In genomic region chr5:179166171-179166885, GRCh38 we compare ENCODE assay signal across 11 cellular contexts.
DNase-seq lines count a peak whose midpoint lies in the region; ATAC-seq and TF ChIP-seq lines count a peak whose summit lies in the region.
"Had no signal": no experiment of that assay in that cellular context is flagged by ENCODE, and none has a peak within 500 bp of the region (broad histone marks: within the 10 kb centered on the region; RNA-seq: fewer than 3 reads in every experiment).

No MANE protein-coding gene starts in this region.

- intact Hi-C loops in CD14-positive monocyte (cut with micrococcal nuclease) (loop anchor here in 1 of 2 donors (5.0 kb wide), 1 partner anchor 326 kb away; no protein-coding TSS in a partner anchor), HCT116 (cut with micrococcal nuclease) (loop anchor here (5.0 kb wide), 1 partner anchor 501 kb away; no protein-coding TSS in a partner anchor), left cardiac atrium (cut with DNase I) (loop anchor here in 1 of 2 donors (2.0 kb wide), 1 partner anchor 328 kb away; no protein-coding TSS in a partner anchor), posterior vena cava (cut with DNase I) (loop anchor here (2.0 to 5.0 kb wide), 3 partner anchors 181 to 328 kb away; partner anchors contain the start of gene ADAMTS2 (in 1 of the 2)), PC-3 (cut with micrococcal nuclease) (loop anchor here (5.0 kb wide), 1 partner anchor 326 kb away; no protein-coding TSS in a partner anchor)

- H3K4me3 ChIP-seq in HCT116 (replicated peaks in 1 of 2; ENCODE audit: low read depth in 1 of 2, low read length in 2 of 2) (no peak overlapping the region), PC-3 (ENCODE audit: low read length) (no peak overlapping the region)
- H3K4me3 ChIP-seq: cardiac muscle cell had no signal

- peaks cover 3 to 23% (median 12%) of the 10 kb centered on the region in 7 donors for H3K9me3 Mint-ChIP-seq in CD14-positive monocyte
- H3K9me3 Mint-ChIP-seq: activated T-cell treated with anti-CD3 and anti-CD28 coated beads, Interleukin-2, amount 50 U/mL, for 24 hours had no signal

- H3K9me2 ChIP-seq in HCT116 (ENCODE audit: insufficient read depth) = no peaks in the 10 kb centered on the region
- H3K9me2 ChIP-seq in PC-3 (replicated peaks; ENCODE audit: low read length) = no peaks in the 10 kb centered on the region

- POLR2A ChIA-PET in HCT116 (lab: Charles Lee) (no interaction called here), PC-3 (lab: Charles Lee; ENCODE audit: unreplicated experiment) (interaction anchor here (0.6 kb wide), 1 partner anchor 52 kb away, joined by 6 read pairs; no protein-coding TSS in a partner anchor)

- H3K36me3 ChIP-seq in HCT116 (ENCODE audit: control insufficient read depth in 1 of 2, insufficient read depth in 2 of 2, low read length in 2 of 2) (no peaks in the 10 kb centered on the region), PC-3 (ENCODE audit: low read depth, low read length) (no peaks in the 10 kb centered on the region)
- H3K36me3 ChIP-seq: BE2C, cardiac muscle cell had no signal

- no peak overlapping the region for H3K27ac ChIP-seq in HCT116 (ENCODE audit: low read depth, low read length)
- H3K27ac ChIP-seq in PC-3 (ENCODE audit: low read length) = no peak overlapping the region
- H3K27ac ChIP-seq: cardiac muscle cell, KMS-11 had no signal

- H4K20me1 ChIP-seq in HCT116 (ENCODE audit: insufficient read depth) (no peaks in the 10 kb centered on the region), PC-3 (ENCODE audit: low read length) (no peaks in the 10 kb centered on the region)

- no peaks in the 10 kb centered on the region for H3K36me3 Mint-ChIP-seq in CD14-positive monocyte

- DNase-seq in CD14-positive monocyte (ENCODE audit: low spot score) = peak; percentile 36
- DNase-seq in HCT116 (ENCODE audit: low read depth, low spot score) = no peak
- DNase-seq in left cardiac atrium = peak; percentile 19
- DNase-seq in posterior vena cava (ENCODE audit: low spot score) = peak; percentile 62
- DNase-seq in NCI-H1436 (lab: John Stamatoyannopoulos, UW) = no peak
- no peak for DNase-seq in C1 segment of cervical spinal cord (lab: John Stamatoyannopoulos, UW)
- DNase-seq in PC-3 = no peak

- H3K9ac ChIP-seq in HCT116 (ENCODE audit: low read length) = no peak overlapping the region
- H3K9ac ChIP-seq in PC-3 (ENCODE audit: low read length) = no peak overlapping the region
- H3K9ac ChIP-seq: KMS-11 had no signal

- H3K27me3 Mint-ChIP-seq in CD14-positive monocyte (ENCODE audit: low read depth in 3 of 3) = peaks cover 10 to 20% (median 14%) of the 10 kb centered on the region in 3 donors

- H2AFZ ChIP-seq in HCT116 (ENCODE audit: low read depth, low read length, poor library complexity, severe bottlenecking) = no peak overlapping the region
- H2AFZ ChIP-seq in PC-3 (ENCODE audit: low read length) = no peak overlapping the region

- RAD21 ChIA-PET in HCT116 (lab: Charles Lee; ENCODE audit: low non-redundant PET in 1 of 2, low total read pairs in 2 of 2, uncharacterized antibody in 2 of 2, unreplicated experiment in 2 of 2) = interaction anchor here (0.9 to 1.4 kb wide), 2 partner anchors 327 kb away, joined by 3 to 4 read pairs; no protein-coding TSS in a partner anchor

- no peaks in the 10 kb centered on the region for H3K79me2 ChIP-seq in HCT116 (ENCODE audit: insufficient read depth, low read length)
- H3K79me2 ChIP-seq in PC-3 (ENCODE audit: low read length) = no peaks in the 10 kb centered on the region

- H3K4me3 Mint-ChIP-seq in CD14-positive monocyte = no peak overlapping the region

- ATAC-seq in HCT116 = peak; percentile 4; the same call in 1 of the 2 replicates
- no peak for ATAC-seq in left cardiac atrium
- no peak for ATAC-seq in PC-3

- peaks cover 7% of the 10 kb centered on the region for H3K4me1 Mint-ChIP-seq in CD14-positive monocyte

- no peaks in the 10 kb centered on the region for H3F3A ChIP-seq in PC-3 (ENCODE audit: low read length, unreplicated experiment)

- H3K9me3 ChIP-seq in HCT116 (ENCODE audit: control insufficient read depth in 1 of 2, insufficient read depth in 1 of 2, low read depth in 1 of 2, low read length in 2 of 2) = no peaks in the 10 kb centered on the region; a peak in 1 of 4 replicates
- H3K9me3 ChIP-seq in PC-3 (ENCODE audit: low read length) = no peaks in the 10 kb centered on the region
- H3K9me3 ChIP-seq: BE2C had no signal

- no peak for TF ChIP-seq RAD21 in HCT116 (IDR thresholded peaks at IDR 0.05; ENCODE audit: low read depth)

- H3K27me3 ChIP-seq in HCT116 (ENCODE audit: insufficient read depth, low read length) (no peaks in the 10 kb centered on the region), PC-3 (ENCODE audit: low read length) (no peaks in the 10 kb centered on the region)
- H3K27me3 ChIP-seq: BE2C, cardiac muscle cell had no signal

- TF ChIP-seq POLR2A in HCT116 (IDR thresholded peaks at IDR 0.05; ENCODE audit: borderline replicate concordance, extremely low read depth, insufficient read depth, insufficient read length) = no peak

- TF ChIP-seq CTCF in CD14-positive monocyte (IDR thresholded peaks at IDR 0.05) (no peak), HCT116 (IDR thresholded peaks at IDR 0.05 in 2 of 3, conservative IDR thresholded peaks at IDR 0.05 in 1 of 3; ENCODE audit: borderline replicate concordance in 1 of 3, insufficient read depth in 1 of 3, low read depth in 2 of 3, low read length in 2 of 3) (no peak), PC-3 (conservative IDR thresholded peaks at IDR 0.05; ENCODE audit: low read depth, low read length) (no peak)

- H3K4me1 ChIP-seq in HCT116 (ENCODE audit: control insufficient read depth in 1 of 2, insufficient read depth in 2 of 2, low read length in 2 of 2) (peaks cover 0 to 3% of the 10 kb centered on the region in 2 experiments; a peak in 1 of 4 replicates), PC-3 (ENCODE audit: insufficient read depth, low read length) (no peaks in the 10 kb centered on the region)
- H3K4me1 ChIP-seq: BE2C had no signal

- CTCF ChIA-PET in HCT116 (lab: Charles Lee) = interaction anchor here (1.8 to 2.9 kb wide), 3 partner anchors 238 to 328 kb away, joined by 8 to 21 read pairs (median 20); no protein-coding TSS in a partner anchor
- CTCF ChIA-PET in PC-3 (lab: Charles Lee) = no interaction called here

- H3K27ac Mint-ChIP-seq in CD14-positive monocyte = no peak overlapping the region
- H3K27ac Mint-ChIP-seq: activated T-cell treated with anti-CD3 and anti-CD28 coated beads, Interleukin-2, amount 50 U/mL, for 24 hours had no signal

- BruUV-seq in HCT116 (replicated peaks; lab: Mats Ljungman, UMichigan) (no TSS peak), PC-3 (replicated peaks; lab: Mats Ljungman, UMichigan) (no TSS peak)

- H3K4me2 ChIP-seq in HCT116 (ENCODE audit: low read length) (no peak overlapping the region), PC-3 (ENCODE audit: low read length) (no peak overlapping the region)
- H3K4me2 ChIP-seq: KMS-11 had no signal

TF ChIP-seq in HCT116, 20 proteins besides CTCF, POLR2A, EP300 and RAD21 (continues in another document):
- TF ChIP-seq TCF7L2 (IDR thresholded peaks at IDR 0.05; ENCODE audit: borderline replicate concordance, extremely low read depth, insufficient read depth, insufficient read length) = no peak
- no peak for TF ChIP-seq EZH2 (IDR thresholded peaks at IDR 0.05)
- no peak for TF ChIP-seq CBX3 (IDR thresholded peaks at IDR 0.05; ENCODE audit: low read depth)
- no peak for TF ChIP-seq YY1 (IDR thresholded peaks at IDR 0.05; ENCODE audit: extremely low read depth, insufficient replicate concordance, low read depth, low read length)
- no peak for TF ChIP-seq ZNF274 (IDR thresholded peaks at IDR 0.05; ENCODE audit: low read depth, low read length)
- TF ChIP-seq ELF1 (IDR thresholded peaks at IDR 0.05; ENCODE audit: borderline replicate concordance, low read depth) = no peak
- TF ChIP-seq, protein P1, sequence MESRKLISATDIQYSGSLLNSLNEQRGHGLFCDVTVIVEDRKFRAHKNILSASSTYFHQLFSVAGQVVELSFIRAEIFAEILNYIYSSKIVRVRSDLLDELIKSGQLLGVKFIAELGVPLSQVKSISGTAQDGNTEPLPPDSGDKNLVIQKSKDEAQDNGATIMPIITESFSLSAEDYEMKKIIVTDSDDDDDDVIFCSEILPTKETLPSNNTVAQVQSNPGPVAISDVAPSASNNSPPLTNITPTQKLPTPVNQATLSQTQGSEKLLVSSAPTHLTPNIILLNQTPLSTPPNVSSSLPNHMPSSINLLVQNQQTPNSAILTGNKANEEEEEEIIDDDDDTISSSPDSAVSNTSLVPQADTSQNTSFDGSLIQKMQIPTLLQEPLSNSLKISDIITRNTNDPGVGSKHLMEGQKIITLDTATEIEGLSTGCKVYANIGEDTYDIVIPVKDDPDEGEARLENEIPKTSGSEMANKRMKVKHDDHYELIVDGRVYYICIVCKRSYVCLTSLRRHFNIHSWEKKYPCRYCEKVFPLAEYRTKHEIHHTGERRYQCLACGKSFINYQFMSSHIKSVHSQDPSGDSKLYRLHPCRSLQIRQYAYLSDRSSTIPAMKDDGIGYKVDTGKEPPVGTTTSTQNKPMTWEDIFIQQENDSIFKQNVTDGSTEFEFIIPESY (IDR thresholded peaks at IDR 0.05; ENCODE audit: extremely low read depth, insufficient replicate concordance, low read length) = no peak
- TF ChIP-seq FOSL1 (IDR thresholded peaks at IDR 0.05; ENCODE audit: low read depth) = no peak
- no peak for TF ChIP-seq SIN3A (IDR thresholded peaks at IDR 0.05; ENCODE audit: low read depth)
- TF ChIP-seq JUND (IDR thresholded peaks at IDR 0.05) = no peak
- no peak for TF ChIP-seq EZH2phosphoT487 (IDR thresholded peaks at IDR 0.05; ENCODE audit: borderline replicate concordance)
- TF ChIP-seq EGR1 (IDR thresholded peaks at IDR 0.05; ENCODE audit: low read depth) = no peak
- TF ChIP-seq POLR2AphosphoS5 (IDR thresholded peaks at IDR 0.05; ENCODE audit: low read depth, low read length) = no peak
- TF ChIP-seq CEBPB (IDR thresholded peaks at IDR 0.05; ENCODE audit: low read depth) = no peak

Comparison
In these comparisons a context has a peak if more than half of its experiments do, and no peak if none do; other contexts are left out.
1. DNase-seq: peak in CD14-positive monocyte (single experiment), left cardiac atrium (single experiment) and posterior vena cava (single experiment); none in HCT116 (single experiment), NCI-H1436 (single experiment), C1 segment of cervical spinal cord (0 of 14) and PC-3 (single experiment).